Comparison of ENCODE assay signal across 8 cellular contexts in genomic region chr9:111896942-111897830, GRCh38. TPM values are rescaled to one million over a fixed set of nuclear protein-coding genes. Genes with fewer than 3 reads are reported as not detected.
A peak's percentile ranks its signal among the peaks of the same experiment; 100 is the strongest.
DNase-seq lines count a peak whose midpoint lies in the region; ATAC-seq and TF ChIP-seq lines count a peak whose summit lies in the region.

No MANE protein-coding gene starts in this region.

- H3K27ac ChIP-seq in skeletal muscle tissue (ENCODE audit: low read depth, low read length): peak overlapping the region; percentile 86

- no peaks in the 10 kb centered on the region for H3K27me3 ChIP-seq in iPS-15b (ENCODE audit: control insufficient read depth, insufficient read depth, low read length)
- H3K27me3 ChIP-seq in skeletal muscle tissue (ENCODE audit: control insufficient read depth in 3 of 3, insufficient read depth in 3 of 3, low read length in 3 of 3): no peaks in the 10 kb centered on the region

- TF ChIP-seq CTCF in astrocyte of the spinal cord (IDR thresholded peaks at IDR 0.05; ENCODE audit: low read depth, low read length): peak; percentile 32

- H3K4me1 ChIP-seq in iPS-15b (ENCODE audit: control insufficient read depth, insufficient read depth, low read length) (peaks cover 2% of the 10 kb centered on the region), skeletal muscle tissue (ENCODE audit: control insufficient read depth in 3 of 3, insufficient read depth in 3 of 3, low read length in 3 of 3) (peaks cover 9 to 24% (median 19%) of the 10 kb centered on the region in 3 donors)

- H3K9ac ChIP-seq in iPS-15b (ENCODE audit: low read depth, low read length): peak overlapping the region; percentile 71
- H3K9ac ChIP-seq in skeletal muscle tissue (ENCODE audit: low read depth in 1 of 3, low read length in 3 of 3): peak overlapping the region; percentile 87 to 95 (median 88)

- in situ Hi-C loops in SK-MEL-5 (cut with HindIII; ENCODE audit: low pct_unique_long_range_greater_than_20kb, low sequenced_read_pairs) (no loop called here), astrocyte of the spinal cord (cut with HindIII; ENCODE audit: low sequenced_read_pairs) (no loop called here)

- no peaks in the 10 kb centered on the region for H3K36me3 ChIP-seq in iPS-15b (ENCODE audit: control insufficient read depth, insufficient read depth, low read length)
- no peaks in the 10 kb centered on the region for H3K36me3 ChIP-seq in skeletal muscle tissue (ENCODE audit: control insufficient read depth in 3 of 3, insufficient read depth in 3 of 3, low read length in 3 of 3)

- no peaks in the 10 kb centered on the region for H3K9me3 ChIP-seq in iPS-15b (ENCODE audit: control insufficient read depth, insufficient read depth, low read length)
- no peaks in the 10 kb centered on the region for H3K9me3 ChIP-seq in skeletal muscle tissue (ENCODE audit: control insufficient read depth in 3 of 3, low read length in 3 of 3)

- ATAC-seq in GM19351 (IDR thresholded peaks at IDR 0.05; ENCODE audit: unreplicated experiment) (peak; percentile 36), HG03432 (IDR thresholded peaks at IDR 0.05; ENCODE audit: unreplicated experiment) (peak; percentile 61)

- DNase-seq in COLO668 (lab: John Stamatoyannopoulos, UW; ENCODE audit: unreplicated experiment) (peak; percentile 51), SK-MEL-5 (ENCODE audit: low read depth, low spot score) (peak; percentile 62), astrocyte of the spinal cord (ENCODE audit: low read depth, low spot score) (peak; percentile 50), NCI-H1694 treated with DMSO at 0.1 percent for 48 hours (lab: John Stamatoyannopoulos, UW) (no peak)

- H3K4me3 ChIP-seq in astrocyte of the spinal cord (ENCODE audit: low read depth, low read length): peak overlapping the region; percentile 89
- H3K4me3 ChIP-seq in iPS-15b (ENCODE audit: low read depth, low read length): peak overlapping the region; percentile 84
- peak overlapping the region; percentile 76 to 97 (median 92) for H3K4me3 ChIP-seq in skeletal muscle tissue (ENCODE audit: low read length in 3 of 3)

RNA-seq across cellular contexts. Expression of gene UGCG, which starts 0.6 kb away (rescaled TPM):
- 288 and 329 TPM in 2 replicates for total RNA-seq in SK-MEL-5 (2014; rRNA removed; shearing (Covaris generic))
- polyA plus RNA-seq in SK-MEL-5 (2015; cell fraction: cytosol; rRNA removed): 118 and 145 TPM in 2 replicates
- 198 and 207 TPM in 2 replicates for polyA plus RNA-seq in SK-MEL-5 (2015; cell fraction: nucleus; rRNA removed)
- 42.3 TPM for total RNA-seq in skeletal muscle tissue
